8 cellular contexts compared by ENCODE assay signal in genomic region chr1:109090415-109091195, GRCh38. TPM values are rescaled to one million over a fixed set of nuclear protein-coding genes. Genes with fewer than 3 reads are reported as not detected.
A peak's percentile ranks its signal among the peaks of the same experiment; 100 is the strongest.
DNase-seq lines count a peak whose midpoint lies in the region; TF ChIP-seq lines count a peak whose summit lies in the region.

Gene TMEM167B, plus strand, starts transcription at chr1:109090764. Its CDS starts 109 bp downstream, at chr1:109090873.

- no peaks in the 10 kb centered on the region for H3K36me3 ChIP-seq in ES-I3 (ENCODE audit: insufficient read depth, low read length)
- H3K36me3 ChIP-seq in HAP-1 (replicated peaks) = peaks cover 14% of the 10 kb centered on the region
- H3K36me3 ChIP-seq in MM.1S (replicated peaks; ENCODE audit: insufficient read depth, low read length) = no peaks in the 10 kb centered on the region
- H3K36me3 ChIP-seq in neural cell (ENCODE audit: insufficient read depth, low read length) = peaks cover 2% of the 10 kb centered on the region
- peaks cover 15 to 27% (median 23%) of the 10 kb centered on the region in 4 donors for H3K36me3 ChIP-seq in stomach

- peak within 1 kb of the TSS; percentile 98 for H3K9ac ChIP-seq in ES-I3 (ENCODE audit: low read depth, low read length)
- peak within 1 kb of the TSS; percentile 79 for H3K9ac ChIP-seq in MM.1S (ENCODE audit: low read length)
- H3K9ac ChIP-seq in neural cell (ENCODE audit: low read length) = peak within 1 kb of the TSS; percentile 92

- peak within 1 kb of the TSS; percentile 87 for H3K4me3 ChIP-seq in HAP-1
- H3K4me3 ChIP-seq in MM.1S (ENCODE audit: low read length) = peak within 1 kb of the TSS; percentile 90
- peak within 1 kb of the TSS; percentile 98 for H3K4me3 ChIP-seq in neural cell (ENCODE audit: low read length)
- peak within 1 kb of the TSS; percentile 66 to 90 (median 78) for H3K4me3 ChIP-seq in stomach

- intact Hi-C loops in stomach (cut with DNase I; ENCODE audit: low total_unique reads) = no loop called here

- peak in 2 of 4 donors; percentile 49 to 58 for TF ChIP-seq POLR2A in stomach (IDR thresholded peaks at IDR 0.05)

- in situ Hi-C loops in HAP-1 (cut with MboI; ENCODE audit: low sequenced_read_pairs) = no loop called here

- H3K79me2 ChIP-seq in MM.1S (ENCODE audit: low read length) (peaks cover 22% of the 10 kb centered on the region), neural cell (replicated peaks; ENCODE audit: insufficient read depth, low read length) (peaks cover 23% of the 10 kb centered on the region)

- H2AFZ ChIP-seq in MM.1S (ENCODE audit: low read length) (peak within 1 kb of the TSS; percentile 89), neural cell (ENCODE audit: low read depth, low read length) (peak within 1 kb of the TSS; percentile 100)

- H3K4me2 ChIP-seq in MM.1S (ENCODE audit: low read depth, low read length) (peak within 1 kb of the TSS; percentile 87), neural cell (ENCODE audit: low read length) (peak within 1 kb of the TSS; percentile 100)

- H3K27ac ChIP-seq in MM.1S (ENCODE audit: low read length) (peak within 1 kb of the TSS; percentile 95), neural cell (ENCODE audit: low read length) (peak within 1 kb of the TSS; percentile 89), stomach (peak within 1 kb of the TSS; percentile 96 to 99 (median 98))

- no peak for TF ChIP-seq RAD21 in neural cell (conservative IDR thresholded peaks at IDR 0.05)

- DNase-seq in HAP-1 (ENCODE audit: low spot score in 2 of 2) (peak; percentile 81 to 92), MM.1S (peak; percentile 86), SHP77 treated with DMSO at 0.1 percent for 48 hours (lab: John Stamatoyannopoulos, UW) (peak; percentile 72), fibroblast of the conjunctiva (ENCODE audit: low read depth) (peak; percentile 86), stomach (peak; percentile 92)
- peak; percentile 96 for DNase-seq in activated effector memory CD4-positive, alpha-beta T cell treated with anti-CD3 and anti-CD28 coated beads, Interleukin-2, amount 50 U/mL, for 16 hours

- 0 to 1% (median 1%) methylated on average over 43 to 53 of the region's 53 CpGs for WGBS in stomach, 5 donors

- H3K9me2 ChIP-seq in MM.1S (replicated peaks; ENCODE audit: insufficient read depth, low read length) (no peaks in the 10 kb centered on the region), neural cell (ENCODE audit: insufficient read depth, low read length) (no peaks in the 10 kb centered on the region)

- H3K4me1 ChIP-seq in ES-I3 (ENCODE audit: insufficient read depth, low read length) (no peaks in the 10 kb centered on the region), HAP-1 (peaks cover 8% of the 10 kb centered on the region), MM.1S (ENCODE audit: low read length) (0 out of 2 replicates have a peak, but pooled peaks cover 6% of the 10 kb centered on the region), stomach (peaks cover 15 to 57% (median 43%) of the 10 kb centered on the region in 4 donors)

- H3K27me3 ChIP-seq in HAP-1 (ENCODE audit: low read depth) = no peaks in the 10 kb centered on the region
- H3K27me3 ChIP-seq in MM.1S (replicated peaks; ENCODE audit: insufficient read depth, low read length) = no peaks in the 10 kb centered on the region
- H3K27me3 ChIP-seq in neural cell (ENCODE audit: insufficient read depth, low read depth, low read length) = no peaks in the 10 kb centered on the region
- no peaks in the 10 kb centered on the region for H3K27me3 ChIP-seq in stomach

- TF ChIP-seq EP300 in neural cell (conservative IDR thresholded peaks at IDR 0.05; ENCODE audit: poor library complexity, severe bottlenecking) (peak; percentile 66), stomach (IDR thresholded peaks at IDR 0.05) (peak; percentile 22)

- H3K9me3 ChIP-seq in ES-I3 (ENCODE audit: control insufficient read depth, insufficient read depth, low read length) (no peaks in the 10 kb centered on the region), HAP-1 (no peaks in the 10 kb centered on the region), MM.1S (replicated peaks; ENCODE audit: insufficient read depth, low read length) (no peaks in the 10 kb centered on the region), neural cell (ENCODE audit: low read length) (no peaks in the 10 kb centered on the region), stomach (no peaks in the 10 kb centered on the region)

- H3F3A ChIP-seq in MM.1S (ENCODE audit: insufficient read depth, low read length) = peaks cover 11% of the 10 kb centered on the region
- H3F3A ChIP-seq in neural cell (ENCODE audit: insufficient read depth, low read length, poor library complexity, severe bottlenecking) = no peaks in the 10 kb centered on the region

- no peaks in the 10 kb centered on the region for H4K20me1 ChIP-seq in MM.1S (ENCODE audit: insufficient read depth, low read length)
- H4K20me1 ChIP-seq in neural cell (ENCODE audit: insufficient read depth) = no peaks in the 10 kb centered on the region

- TF ChIP-seq CTCF in MM.1S (IDR thresholded peaks at IDR 0.05; ENCODE audit: low read length) = no peak
- no peak for TF ChIP-seq CTCF in neural cell (IDR thresholded peaks at IDR 0.05; ENCODE audit: poor library complexity, severe bottlenecking)
- TF ChIP-seq CTCF in stomach (IDR thresholded peaks at IDR 0.05) = peak in 1 of 7 experiments; percentile 25

TF ChIP-seq in neural cell, 6 proteins besides CTCF, POLR2A, EP300 and RAD21:
- TF ChIP-seq REST (IDR thresholded peaks at IDR 0.05; ENCODE audit: borderline replicate concordance) (peak; percentile 86), SMC3 (conservative IDR thresholded peaks at IDR 0.05; ENCODE audit: poor library complexity) (peak; percentile 45), POLR2AphosphoS5 (IDR thresholded peaks at IDR 0.05) (peak; percentile 93), EZH2 (IDR thresholded peaks at IDR 0.05; ENCODE audit: borderline replicate concordance, insufficient read depth, low read length, poor library complexity, severe bottlenecking) (no peak), TAF1 (IDR thresholded peaks at IDR 0.05; ENCODE audit: low read depth) (peak; percentile 78), MXI1 (conservative IDR thresholded peaks at IDR 0.05; ENCODE audit: poor library complexity, severe bottlenecking) (peak; percentile 77)

RNA-seq across cellular contexts. Expression of gene TMEM167B, which starts in this region (rescaled TPM):
- polyA plus RNA-seq in neural cell (52.2 and 53.9 TPM in 2 replicates), stomach (10 to 100 TPM; 15.4 to 26.9 (median 16.3) TPM)
- 43.8 and 48.2 TPM in 2 replicates for polyA minus RNA-seq in neural cell
- total RNA-seq in stomach = 10 to 100 TPM in 3 of 5 donors, 1 to 10 TPM in 1, not detected in 1; 2.9 to 70.1 (median 44.6) TPM

Comparison
In these comparisons a context has a peak if more than half of its experiments do, and no peak if none do; other contexts are left out.
1. Peak in every context shown above with its lines: DNase-seq, H3K4me3 ChIP-seq and H3K27ac ChIP-seq.